ENCODE assay signal across 12 cellular contexts in the genomic region with DNA sequence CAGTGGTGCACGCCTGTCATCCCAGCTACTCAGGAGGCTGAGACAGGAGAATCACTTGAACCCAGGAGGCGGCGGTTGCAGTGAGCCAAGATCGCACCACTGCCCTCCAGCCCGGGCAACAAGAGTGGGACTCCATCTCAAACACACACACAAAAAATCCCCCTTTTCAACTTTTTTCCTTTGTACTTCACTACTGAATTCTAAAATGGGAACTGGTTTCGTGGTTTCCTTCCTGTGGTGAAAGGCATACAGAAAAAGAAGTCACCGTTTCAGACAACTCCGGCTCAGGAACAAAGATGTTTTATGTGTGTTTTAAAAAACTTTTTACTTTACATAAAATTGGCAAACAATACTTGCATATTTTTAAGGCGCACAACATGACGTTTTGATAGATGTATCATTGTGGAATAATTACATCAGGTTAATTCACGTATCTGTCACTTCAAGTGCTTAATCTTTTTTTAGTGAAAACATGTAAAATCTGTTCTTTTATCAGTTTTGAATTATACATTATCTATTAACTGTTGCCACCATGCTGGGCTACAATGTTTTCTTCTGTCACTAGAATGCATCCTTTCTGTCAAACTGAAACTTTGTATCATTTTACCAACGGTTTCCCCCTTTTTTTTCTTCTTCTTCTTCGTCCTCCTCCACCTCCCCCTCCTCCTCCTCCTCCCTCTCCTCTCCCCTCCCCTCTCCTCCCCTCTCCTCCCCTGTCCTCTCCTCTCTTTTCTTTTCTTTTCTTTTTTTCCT.
DNase-seq lines count a peak whose midpoint lies in the region; ATAC-seq and TF ChIP-seq lines count a peak whose summit lies in the region.
"Had no signal": no experiment of that assay in that cellular context is flagged by ENCODE, and none has a peak within 500 bp of the region (broad histone marks: within the 10 kb centered on the region; RNA-seq: fewer than 3 reads in every experiment).

No MANE protein-coding gene starts in this region.

- WGBS in mesenchymal stem cell, result 77% methylated on average over 7 of the region's 13 CpGs

- H3K9ac ChIP-seq in KMS-11, result peak overlapping the region; percentile 19; the same call in 1 of the 2 replicates
- H3K9ac ChIP-seq in mesenchymal stem cell (ENCODE audit: low read length), result no peak overlapping the region

- H3K4me3 ChIP-seq in KMS-11 (IDR thresholded peaks at IDR 0.05; ENCODE audit: insufficient read depth, low read depth, low read length) (no peak overlapping the region), mesenchymal stem cell (ENCODE audit: insufficient read depth in 1 of 2, low read depth in 1 of 2, low read length in 2 of 2) (no peak overlapping the region), tibial artery (no peak overlapping the region)
- H3K4me3 ChIP-seq: lower lobe of right lung had no signal

- no peak overlapping the region for H4K8ac ChIP-seq in mesenchymal stem cell (ENCODE audit: low read length)

- peak overlapping the region; percentile 71 for H3K27ac Mint-ChIP-seq in activated naive CD8-positive, alpha-beta T cell treated with anti-CD3 and anti-CD28 coated beads, Interleukin-2, amount 10 ng/mL, durations not matched to agents 7 days and 5 days
- H3K27ac Mint-ChIP-seq: WTC11 had no signal

- no peaks in the 10 kb centered on the region for H3K36me3 ChIP-seq in KMS-11 (ENCODE audit: insufficient read depth)
- H3K36me3 ChIP-seq in mesenchymal stem cell (ENCODE audit: control insufficient read depth in 1 of 2, insufficient read depth in 2 of 2, low read depth in 1 of 2, low read length in 2 of 2), result no peaks in the 10 kb centered on the region
- H3K36me3 ChIP-seq in tibial artery, result no peaks in the 10 kb centered on the region
- H3K36me3 ChIP-seq: lower lobe of right lung had no signal

- no peak overlapping the region for H3K23ac ChIP-seq in mesenchymal stem cell (ENCODE audit: low read length in 2 of 2)

- no peak overlapping the region for H2BK12ac ChIP-seq in mesenchymal stem cell (ENCODE audit: low read length in 2 of 2)

- DNase-seq in GDM1 (lab: John Stamatoyannopoulos, UW) (peak; percentile 67), NCI-H146 treated with DMSO at 0.1 percent for 48 hours (lab: John Stamatoyannopoulos, UW; ENCODE audit: unreplicated experiment) (no peak), amniotic stem cell (lab: John Stamatoyannopoulos, UW) (no peak), mesenchymal stem cell (no peak), tibial artery (no peak)
- DNase-seq in activated naive CD8-positive, alpha-beta T cell treated with anti-CD3 and anti-CD28 coated beads, Interleukin-2, amount 10 ng/mL, durations not matched to agents 7 days and 5 days, result no peak
- DNase-seq: DMS53, lower lobe of right lung, NCI-H510A had no signal

- H3K79me1 ChIP-seq in mesenchymal stem cell (replicated peaks; ENCODE audit: low read length, poor library complexity, severe bottlenecking), result no peaks in the 10 kb centered on the region

- peaks cover 9% of the 10 kb centered on the region for H3K4me1 ChIP-seq in KMS-11 (ENCODE audit: low read depth, poor library complexity, severe bottlenecking)
- H3K4me1 ChIP-seq in mesenchymal stem cell (ENCODE audit: control insufficient read depth, insufficient read depth, low read depth, low read length), result no peaks in the 10 kb centered on the region
- H3K4me1 ChIP-seq in tibial artery, result no peaks in the 10 kb centered on the region
- H3K4me1 ChIP-seq: lower lobe of right lung had no signal

- H3K27me3 ChIP-seq in KMS-11 (ENCODE audit: insufficient read depth, low read depth) (no peaks in the 10 kb centered on the region), mesenchymal stem cell (ENCODE audit: control insufficient read depth in 1 of 2, insufficient read depth in 1 of 2, low read length in 2 of 2) (no peaks in the 10 kb centered on the region), tibial artery (no peaks in the 10 kb centered on the region)

- no peak overlapping the region for H3K4ac ChIP-seq in mesenchymal stem cell (ENCODE audit: low read depth in 1 of 2, low read length in 2 of 2)

- H2AK5ac ChIP-seq in mesenchymal stem cell (ENCODE audit: low read length, severe bottlenecking), result no peak overlapping the region

- no peaks in the 10 kb centered on the region for H3K9me3 Mint-ChIP-seq in activated naive CD8-positive, alpha-beta T cell treated with anti-CD3 and anti-CD28 coated beads, Interleukin-2, amount 10 ng/mL, durations not matched to agents 7 days and 5 days
- H3K9me3 Mint-ChIP-seq: WTC11 had no signal

- no peaks in the 10 kb centered on the region for H4K20me1 ChIP-seq in KMS-11 (ENCODE audit: insufficient read depth)

- H3K18ac ChIP-seq in mesenchymal stem cell (ENCODE audit: low read depth in 1 of 2, low read length in 2 of 2), result no peak overlapping the region

- H4K91ac ChIP-seq in mesenchymal stem cell (ENCODE audit: low read length), result no peak overlapping the region

- no peak overlapping the region for H2BK5ac ChIP-seq in mesenchymal stem cell (ENCODE audit: low read depth, low read length, poor library complexity, severe bottlenecking)

- peaks cover 2% of the 10 kb centered on the region for H3K27me3 Mint-ChIP-seq in activated naive CD8-positive, alpha-beta T cell treated with anti-CD3 and anti-CD28 coated beads, Interleukin-2, amount 10 ng/mL, durations not matched to agents 7 days and 5 days

- TF ChIP-seq CTCF in KMS-11 (conservative IDR thresholded peaks at IDR 0.05; ENCODE audit: low read depth, low read length), result no peak
- no peak for TF ChIP-seq CTCF in tibial artery (IDR thresholded peaks at IDR 0.05)

- no peaks in the 10 kb centered on the region for H3K36me3 Mint-ChIP-seq in activated naive CD8-positive, alpha-beta T cell treated with anti-CD3 and anti-CD28 coated beads, Interleukin-2, amount 10 ng/mL, durations not matched to agents 7 days and 5 days
- H3K36me3 Mint-ChIP-seq: WTC11 had no signal

- H3K9me3 ChIP-seq in mesenchymal stem cell (ENCODE audit: control insufficient read depth, low read length) (peaks cover 2% of the 10 kb centered on the region), tibial artery (peaks cover 0 to 4% (median 2%) of the 10 kb centered on the region in 3 donors)
- H3K9me3 ChIP-seq: lower lobe of right lung had no signal

- H2BK120ac ChIP-seq in mesenchymal stem cell (ENCODE audit: low read depth, low read length), result no peak overlapping the region

- POLR2A ChIA-PET in activated naive CD8-positive, alpha-beta T cell treated with anti-CD3 and anti-CD28 coated beads, Interleukin-2, amount 10 ng/mL, durations not matched to agents 7 days and 5 days (lab: Charles Lee), result no interaction called here

- H3K4me2 ChIP-seq in KMS-11, result peak overlapping the region; percentile 45; the same call in 1 of the 2 replicates
- no peak overlapping the region for H3K4me2 ChIP-seq in mesenchymal stem cell (ENCODE audit: low read length, poor library complexity, severe bottlenecking)

- H3K27ac ChIP-seq in KMS-11 (peak overlapping the region; percentile 60; the same call in 1 of the 2 replicates), mesenchymal stem cell (ENCODE audit: low read length, poor library complexity, severe bottlenecking) (no peak overlapping the region), tibial artery (no peak overlapping the region)
- H3K27ac ChIP-seq: lower lobe of right lung had no signal

- no peaks in the 10 kb centered on the region for H3K79me2 ChIP-seq in KMS-11 (ENCODE audit: insufficient read depth, low read depth)

- no peak overlapping the region for H3K14ac ChIP-seq in mesenchymal stem cell (ENCODE audit: low read length in 2 of 2)

- peak; percentile 55 for ATAC-seq in GM19467 (IDR thresholded peaks at IDR 0.05; ENCODE audit: unreplicated experiment)
- ATAC-seq in activated naive CD8-positive, alpha-beta T cell treated with anti-CD3 and anti-CD28 coated beads, Interleukin-2, amount 10 ng/mL, durations not matched to agents 7 days and 5 days (ENCODE audit: low read depth), result no peak
- ATAC-seq: lower lobe of right lung, WTC11 had no signal

- H2BK15ac ChIP-seq in mesenchymal stem cell (ENCODE audit: low read depth, poor library complexity, severe bottlenecking), result no peak overlapping the region

- H2AFZ ChIP-seq in KMS-11 (ENCODE audit: low read depth) (peak overlapping the region; percentile 54; the same call in 1 of the 2 replicates), mesenchymal stem cell (ENCODE audit: low read depth, low read length) (no peak overlapping the region)

- peaks cover 16% of the 10 kb centered on the region for H3K4me1 Mint-ChIP-seq in activated naive CD8-positive, alpha-beta T cell treated with anti-CD3 and anti-CD28 coated beads, Interleukin-2, amount 10 ng/mL, durations not matched to agents 7 days and 5 days

- peak overlapping the region; percentile 58 for H3K4me3 Mint-ChIP-seq in activated naive CD8-positive, alpha-beta T cell treated with anti-CD3 and anti-CD28 coated beads, Interleukin-2, amount 10 ng/mL, durations not matched to agents 7 days and 5 days
- H3K4me3 Mint-ChIP-seq: WTC11 had no signal

- intact Hi-C loops in tibial artery (cut with DNase I; ENCODE audit: low total_unique reads), result no loop called here
